Comparison of ENCODE assay signal across 14 cellular contexts in genomic region chr21:42113926-42114409, GRCh38. TPM values are rescaled to one million over a fixed set of nuclear protein-coding genes. Genes with fewer than 3 reads are reported as not detected.
DNase-seq lines count a peak whose midpoint lies in the region; ATAC-seq and TF ChIP-seq lines count a peak whose summit lies in the region.
"Had no signal": no experiment of that assay in that cellular context is flagged by ENCODE, and none has a peak within 500 bp of the region (broad histone marks: within the 10 kb centered on the region; RNA-seq: fewer than 3 reads in every experiment).

No MANE protein-coding gene starts in this region.

- H3K36me3 ChIP-seq in ovary (no peaks in the 10 kb centered on the region), brain microvascular endothelial cell (replicated peaks) (no peaks in the 10 kb centered on the region)
- H3K36me3 ChIP-seq: Peyer's patch had no signal

- H3K27ac Mint-ChIP-seq in mesothelial cell of epicardium: no peak overlapping the region

- no peak for TF ChIP-seq POLR2A in ovary (IDR thresholded peaks at IDR 0.05)

- H3K9me3 ChIP-seq in ovary: no peaks in the 10 kb centered on the region
- H3K9me3 ChIP-seq: body of pancreas, Peyer's patch had no signal

- TF ChIP-seq CTCF in mesothelial cell of epicardium (IDR thresholded peaks at IDR 0.05; ENCODE audit: unreplicated experiment) (peak; percentile 18), ovary (IDR thresholded peaks at IDR 0.05) (no peak), brain microvascular endothelial cell (IDR thresholded peaks at IDR 0.05; ENCODE audit: low read depth, low read length, missing control alignments) (no peak)

- no peaks in the 10 kb centered on the region for H3K36me3 Mint-ChIP-seq in mesothelial cell of epicardium
- H3K36me3 Mint-ChIP-seq: naive thymus-derived CD8-positive, alpha-beta T cell had no signal

- no peaks in the 10 kb centered on the region for H3K4me1 ChIP-seq in ovary (ENCODE audit: insufficient read depth)
- H3K4me1 ChIP-seq: Peyer's patch had no signal

- H3K4me1 Mint-ChIP-seq in mesothelial cell of epicardium: peaks cover 16% of the 10 kb centered on the region

- TF ChIP-seq EP300 in ovary (IDR thresholded peaks at IDR 0.05): no peak

- intact Hi-C loops in ovary (cut with DNase I): loop anchor here in 3 of 4 donors (2.0 to 10.0 kb wide), 5 partner anchors 179 to 827 kb away; no protein-coding TSS in a partner anchor

- DNase-seq in CD1c-positive myeloid dendritic cell (ENCODE audit: extremely low spot score) (peak; percentile 78), Kasumi-1 (lab: John Stamatoyannopoulos, UW) (peak; percentile 38 to 41), T47D (ENCODE audit: low read depth in 1 of 2, low spot score in 1 of 2) (peak; percentile 55 to 73), mesothelial cell of epicardium (ENCODE audit: low spot score in 2 of 2, unreplicated experiment in 2 of 2) (no peak), ovary (no peak), brain microvascular endothelial cell (no peak), cerebellum (ENCODE audit: low spot score) (no peak)
- DNase-seq: activated T-cell treated with anti-CD3 and anti-CD28 coated beads, Interleukin-2, amount 50 U/mL, for 48 hours; NCI-H2081; Peyer's patch had no signal

- no peak for ATAC-seq in HG03520 (IDR thresholded peaks at IDR 0.05; ENCODE audit: unreplicated experiment)
- ATAC-seq: body of pancreas; naive thymus-derived CD8-positive, alpha-beta T cell had no signal

- H3K27me3 ChIP-seq in ovary: no peaks in the 10 kb centered on the region
- no peaks in the 10 kb centered on the region for H3K27me3 ChIP-seq in brain microvascular endothelial cell (replicated peaks)
- H3K27me3 ChIP-seq: body of pancreas, Peyer's patch had no signal

- no peaks in the 10 kb centered on the region for H3K9me3 Mint-ChIP-seq in mesothelial cell of epicardium
- H3K9me3 Mint-ChIP-seq: naive thymus-derived CD8-positive, alpha-beta T cell had no signal

- in situ Hi-C loops in T47D (cut with HindIII; ENCODE audit: low pct_unique_long_range_greater_than_20kb, low sequenced_read_pairs): no loop called here
- in situ Hi-C loops in brain microvascular endothelial cell (cut with HindIII; ENCODE audit: low pct_ligation_motif_present, low sequenced_read_pairs): no loop called here

- H3K27me3 Mint-ChIP-seq in mesothelial cell of epicardium (ENCODE audit: low read depth): peaks cover 19% of the 10 kb centered on the region

- 71 to 76% (median 73%) methylated on average over 13 of the region's 13 CpGs for WGBS in ovary, 3 donors

- H3K27ac ChIP-seq in ovary: no peak overlapping the region
- no peak overlapping the region for H3K27ac ChIP-seq in brain microvascular endothelial cell
- H3K27ac ChIP-seq: body of pancreas, epithelial cell of prostate, Peyer's patch had no signal

- H3K4me3 ChIP-seq in ovary: no peak overlapping the region
- H3K4me3 ChIP-seq in brain microvascular endothelial cell (ENCODE audit: low read depth, low read length): no peak overlapping the region
- H3K4me3 ChIP-seq: body of pancreas, Peyer's patch had no signal

- no peak overlapping the region for H3K4me3 Mint-ChIP-seq in mesothelial cell of epicardium
- H3K4me3 Mint-ChIP-seq: naive thymus-derived CD8-positive, alpha-beta T cell had no signal

RNA-seq across cellular contexts. Expression of gene UMODL1, which starts 42.9 kb away (rescaled TPM):
- total RNA-seq in mesothelial cell of epicardium: not detected in 3 replicates
- 1 to 10 TPM in 1 of 7 donors, under 1 TPM in 2, not detected in 4; 0.22 to 2.2 (median 0.26) TPM for total RNA-seq in ovary
- under 1 TPM in 1 of 2 donors, not detected in 1; 0.01 TPM for polyA plus RNA-seq in ovary
- 0.09 TPM for total RNA-seq in cerebellum
- total RNA-seq: body of pancreas had no signal

Comparison
In these comparisons a context has a peak if more than half of its experiments do, and no peak if none do; other contexts are left out.
1. DNase-seq: peak in CD1c-positive myeloid dendritic cell (single experiment), Kasumi-1 (2 of 2) and T47D (2 of 2); none in mesothelial cell of epicardium (0 of 2), ovary (0 of 5), brain microvascular endothelial cell (single experiment) and cerebellum (single experiment).